In the genomic region with DNA sequence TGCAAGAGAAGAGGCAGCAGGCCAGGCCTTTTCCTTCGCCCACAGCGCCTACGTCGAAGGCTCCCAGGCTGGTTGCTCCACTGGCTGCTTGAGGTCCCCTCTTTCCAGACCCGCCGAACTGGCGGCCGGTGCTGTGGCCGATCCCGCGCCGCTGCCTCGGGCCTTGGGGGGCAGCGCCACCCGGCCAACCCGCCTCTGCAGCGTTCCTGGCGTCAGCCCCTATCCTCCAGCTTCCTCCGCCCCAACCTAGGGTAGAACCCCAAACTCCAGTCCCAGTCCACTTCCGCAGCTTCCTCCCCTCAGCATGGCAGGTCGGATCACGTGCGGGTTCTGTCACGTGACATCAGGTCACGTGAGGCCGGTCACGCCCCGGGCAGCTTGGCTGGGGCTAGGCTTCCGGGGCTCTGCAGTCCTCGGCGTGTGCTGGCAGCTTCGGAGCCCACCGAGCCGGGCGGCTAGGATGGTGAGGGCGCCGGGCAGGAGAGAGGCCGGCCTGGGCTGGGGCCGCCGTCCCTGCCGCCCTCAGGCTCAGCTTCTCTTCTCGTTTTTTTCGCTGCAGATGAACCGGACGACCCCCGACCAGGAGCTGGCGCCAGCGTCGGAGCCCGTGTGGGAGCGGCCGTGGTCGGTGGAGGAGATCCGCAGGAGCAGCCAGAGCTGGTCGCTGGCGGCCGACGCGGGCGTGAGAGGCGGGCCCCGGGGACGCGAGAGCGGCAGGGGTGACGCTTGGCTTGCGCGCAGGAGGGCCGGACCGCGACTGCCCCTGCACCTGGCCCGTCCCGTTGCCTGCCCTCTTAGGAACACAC, we compare ENCODE assay signal across 8 cellular contexts. TPM values are rescaled to one million over a fixed set of nuclear protein-coding genes. Genes with fewer than 3 reads are reported as not detected.
DNase-seq lines count a peak whose midpoint lies in the region; ATAC-seq and TF ChIP-seq lines count a peak whose summit lies in the region.
"Not testable (repeated sequence)": the region's sequence is repeated elsewhere in the genome, so short reads cannot be mapped to it uniquely, and the experiment has no call there.

A gene with protein sequence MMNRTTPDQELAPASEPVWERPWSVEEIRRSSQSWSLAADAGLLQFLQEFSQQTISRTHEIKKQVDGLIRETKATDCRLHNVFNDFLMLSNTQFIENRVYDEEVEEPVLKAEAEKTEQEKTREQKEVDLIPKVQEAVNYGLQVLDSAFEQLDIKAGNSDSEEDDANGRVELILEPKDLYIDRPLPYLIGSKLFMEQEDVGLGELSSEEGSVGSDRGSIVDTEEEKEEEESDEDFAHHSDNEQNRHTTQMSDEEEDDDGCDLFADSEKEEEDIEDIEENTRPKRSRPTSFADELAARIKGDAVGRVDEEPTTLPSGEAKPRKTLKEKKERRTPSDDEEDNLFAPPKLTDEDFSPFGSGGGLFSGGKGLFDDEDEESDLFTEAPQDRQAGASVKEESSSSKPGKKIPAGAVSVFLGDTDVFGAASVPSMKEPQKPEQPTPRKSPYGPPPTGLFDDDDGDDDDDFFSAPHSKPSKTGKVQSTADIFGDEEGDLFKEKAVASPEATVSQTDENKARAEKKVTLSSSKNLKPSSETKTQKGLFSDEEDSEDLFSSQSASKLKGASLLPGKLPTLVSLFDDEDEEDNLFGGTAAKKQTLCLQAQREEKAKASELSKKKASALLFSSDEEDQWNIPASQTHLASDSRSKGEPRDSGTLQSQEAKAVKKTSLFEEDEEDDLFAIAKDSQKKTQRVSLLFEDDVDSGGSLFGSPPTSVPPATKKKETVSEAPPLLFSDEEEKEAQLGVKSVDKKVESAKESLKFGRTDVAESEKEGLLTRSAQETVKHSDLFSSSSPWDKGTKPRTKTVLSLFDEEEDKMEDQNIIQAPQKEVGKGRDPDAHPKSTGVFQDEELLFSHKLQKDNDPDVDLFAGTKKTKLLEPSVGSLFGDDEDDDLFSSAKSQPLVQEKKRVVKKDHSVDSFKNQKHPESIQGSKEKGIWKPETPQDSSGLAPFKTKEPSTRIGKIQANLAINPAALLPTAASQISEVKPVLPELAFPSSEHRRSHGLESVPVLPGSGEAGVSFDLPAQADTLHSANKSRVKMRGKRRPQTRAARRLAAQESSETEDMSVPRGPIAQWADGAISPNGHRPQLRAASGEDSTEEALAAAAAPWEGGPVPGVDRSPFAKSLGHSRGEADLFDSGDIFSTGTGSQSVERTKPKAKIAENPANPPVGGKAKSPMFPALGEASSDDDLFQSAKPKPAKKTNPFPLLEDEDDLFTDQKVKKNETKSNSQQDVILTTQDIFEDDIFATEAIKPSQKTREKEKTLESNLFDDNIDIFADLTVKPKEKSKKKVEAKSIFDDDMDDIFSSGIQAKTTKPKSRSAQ (N-terminal part only) (plus strand): TSS at position 409 of the 806 bp plus-strand sequence. CDS start 52 bp downstream, at position 461.

- H3K27me3 ChIP-seq in CD4-positive, alpha-beta T cell (ENCODE audit: control insufficient read depth, insufficient read depth, low read length): not testable (repeated sequence)

- peak within 1 kb of the TSS; percentile 88 for H3K4me3 Mint-ChIP-seq in CD4-positive, alpha-beta T cell

- H3K36me3 Mint-ChIP-seq in CD4-positive, alpha-beta T cell (ENCODE audit: low read depth): not testable (repeated sequence)

- TF ChIP-seq CTCF in CD4-positive, alpha-beta T cell (IDR thresholded peaks at IDR 0.05): not testable (repeated sequence)

- H3K27me3 Mint-ChIP-seq in CD4-positive, alpha-beta T cell: not testable (repeated sequence)

- ATAC-seq in CD4-positive, alpha-beta T cell (ENCODE audit: poor library complexity): peak; percentile 95
- ATAC-seq in GM19463 (IDR thresholded peaks at IDR 0.05; ENCODE audit: unreplicated experiment) (peak; percentile 94), HG03575 (IDR thresholded peaks at IDR 0.05; ENCODE audit: extremely low read depth, insufficient number of reproducible peaks, low FRiP score, unreplicated experiment) (peak; percentile 81)

- not testable (repeated sequence) for H3K27ac ChIP-seq in CD4-positive, alpha-beta T cell (ENCODE audit: low read depth, low read length)

- not testable (repeated sequence) for H3K9me3 ChIP-seq in CD4-positive, alpha-beta T cell (ENCODE audit: control insufficient read depth, low read length)

- peak within 1 kb of the TSS; percentile 84 for H3K27ac Mint-ChIP-seq in CD4-positive, alpha-beta T cell

- CTCF ChIA-PET in CD4-positive, alpha-beta T cell (lab: Charles Lee): not testable (repeated sequence)

- not testable (repeated sequence) for H3K9me3 Mint-ChIP-seq in CD4-positive, alpha-beta T cell

- peaks cover 15% of the 10 kb centered on the region for H3K4me1 Mint-ChIP-seq in CD4-positive, alpha-beta T cell (ENCODE audit: low read depth)

- intact Hi-C loops in CD4-positive, alpha-beta T cell (cut with DNase I, micrococcal nuclease): loop anchor here in 1 of 2 experiments (10.0 kb wide), 2 partner anchors 123 to 557 kb away; partner anchors contain the start of genes PARG, SGMS1 and TIMM23B

- peak; percentile 66 to 95 (median 82) for DNase-seq in CD4-positive, alpha-beta T cell
- DNase-seq in NK-92 (lab: John Stamatoyannopoulos, UW; ENCODE audit: unreplicated experiment) (peak; percentile 41), lung microvascular endothelial cell (ENCODE audit: low read depth in 2 of 2) (peak; percentile 44 to 89)
- peak; percentile 92 for DNase-seq in activated CD8-positive, alpha-beta memory T cell treated with anti-CD3 and anti-CD28 coated beads for 24 hours
- peak; percentile 93 for DNase-seq in effector CD8-positive, alpha-beta T cell (lab: John Stamatoyannopoulos, UW)
- peak; percentile 78 to 93 (median 83) for DNase-seq in stimulated activated CD4-positive, alpha-beta T cell treated with anti-CD3 and anti-CD28 coated beads, TNF-alpha, amount 100 ng/mL, for 4 hours (ENCODE audit: low read depth in 3 of 3)

- POLR2A ChIA-PET in CD4-positive, alpha-beta T cell (lab: Charles Lee): interaction anchor here (1.0 to 1.3 kb wide), 2 partner anchors 529 to 556 kb away, joined by 3 to 6 read pairs; partner anchors contain the start of genes ERCC6 and SGMS1

RNA-seq across cellular contexts. Expression of the gene that starts here (rescaled TPM):
- 10 to 100 TPM; 44.8 to 50.9 TPM for total RNA-seq in CD4-positive, alpha-beta T cell
- total RNA-seq in lung microvascular endothelial cell: 23.5 and 31.2 TPM in 2 replicates

Comparison
In these comparisons a context has a peak if more than half of its experiments do, and no peak if none do; other contexts are left out.
1. DNase-seq: peak in every context shown above with its lines; median percentile 93 in effector CD8-positive, alpha-beta T cell; 92 in activated CD8-positive, alpha-beta memory T cell treated with anti-CD3 and anti-CD28 coated beads for 24 hours; 83 in stimulated activated CD4-positive, alpha-beta T cell treated with anti-CD3 and anti-CD28 coated beads, TNF-alpha, amount 100 ng/mL, for 4 hours; 82 in CD4-positive, alpha-beta T cell; 66 in lung microvascular endothelial cell; 41 in NK-92.